Comparison of ENCODE assay signal across 17 cellular contexts in genomic region chr1:168726719-168727118, GRCh38. TPM values are rescaled to one million over a fixed set of nuclear protein-coding genes. Genes with fewer than 3 reads are reported as not detected.
"Had no signal": no experiment of that assay in that cellular context is flagged by ENCODE, and none has a peak within 500 bp of the region (broad histone marks: within the 10 kb centered on the region; RNA-seq: fewer than 3 reads in every experiment).

No MANE protein-coding gene starts in this region.

- H3K9me3 ChIP-seq: mucosa of descending colon, thoracic aorta had no signal

- H3K27ac ChIP-seq: thoracic aorta had no signal

- DNase-seq: activated CD4-positive, alpha-beta T cell treated with anti-CD3 and anti-CD28 coated beads, Interleukin-2, amount 50 U/mL, for 48 hours; activated effector memory CD4-positive, alpha-beta T cell treated with anti-CD3 and anti-CD28 coated beads, Interleukin-2, amount 50 U/mL, for 16 hours; activated T-cell treated with anti-CD3 and anti-CD28 coated beads, Interleukin-2, amount 50 U/mL, for 4 hours; endodermal cell; foreskin fibroblast; left colon; mucosa of descending colon; natural killer cell; occipital lobe; retina; SIG-M5; stimulated activated CD4-positive, alpha-beta T cell treated with anti-CD3 and anti-CD28 coated beads, Interleukin-1b, Interleukin-23, amount 100 ng/mL, for 48 hours; stimulated activated naive B cell treated with anti-CD40 and anti-IgM and Interleukin-4, amounts not matched to agents 10 μg/mL and 1 μg/mL and 100 μg/mL, for 72 hours had no signal

- H3K4me3 Mint-ChIP-seq: activated naive CD8-positive, alpha-beta T cell; activated T-cell treated with anti-CD3 and anti-CD28 coated beads, Interleukin-2, amount 50 U/mL, for 4 hours; endodermal cell; natural killer cell; stimulated activated naive B cell treated with anti-CD40 and anti-IgM and Interleukin-4, amounts not matched to agents 10 μg/mL and 1 μg/mL and 100 μg/mL, for 72 hours had no signal

- H3K4me1 Mint-ChIP-seq: natural killer cell; stimulated activated naive B cell treated with anti-CD40 and anti-IgM and Interleukin-4, amounts not matched to agents 10 μg/mL and 1 μg/mL and 100 μg/mL, for 72 hours had no signal

- H3K4me3 ChIP-seq: mucosa of descending colon, thoracic aorta had no signal

- H3K36me3 ChIP-seq: thoracic aorta had no signal

- H3K27me3 Mint-ChIP-seq: activated naive CD8-positive, alpha-beta T cell had no signal

- H3K36me3 Mint-ChIP-seq: activated naive CD8-positive, alpha-beta T cell; natural killer cell; stimulated activated naive B cell treated with anti-CD40 and anti-IgM and Interleukin-4, amounts not matched to agents 10 μg/mL and 1 μg/mL and 100 μg/mL, for 72 hours had no signal

- H3K9me3 Mint-ChIP-seq: activated T-cell treated with anti-CD3 and anti-CD28 coated beads, Interleukin-2, amount 50 U/mL, for 4 hours; endodermal cell; natural killer cell; stimulated activated naive B cell treated with anti-CD40 and anti-IgM and Interleukin-4, amounts not matched to agents 10 μg/mL and 1 μg/mL and 100 μg/mL, for 72 hours had no signal

- H3K27ac Mint-ChIP-seq: activated naive CD8-positive, alpha-beta T cell; endodermal cell; natural killer cell; stimulated activated naive B cell treated with anti-CD40 and anti-IgM and Interleukin-4, amounts not matched to agents 10 μg/mL and 1 μg/mL and 100 μg/mL, for 72 hours had no signal

RNA-seq across cellular contexts. Expression of gene DPT, which starts 2.3 kb away (rescaled TPM):
- total RNA-seq: activated T-cell treated with anti-CD3 and anti-CD28 coated beads, Interleukin-2, amount 50 U/mL, for 4 hours; dermis microvascular lymphatic vessel endothelial cell; endodermal cell; natural killer cell; occipital lobe; T-helper 2 cell treated with Interferon-gamma antibody and Interleukin-4, amounts not matched to agents 100 ng/mL and 5 ng/mL, for 36 hours had no signal
